ENCODE assay signal across 18 cellular contexts in genomic region chr2:241692448-241692847, GRCh38. TPM values are rescaled to one million over a fixed set of nuclear protein-coding genes. Genes with fewer than 3 reads are reported as not detected.
DNase-seq lines count a peak whose midpoint lies in the region; ATAC-seq and TF ChIP-seq lines count a peak whose summit lies in the region.
"Had no signal": no experiment of that assay in that cellular context is flagged by ENCODE, and none has a peak within 500 bp of the region (broad histone marks: within the 10 kb centered on the region; RNA-seq: fewer than 3 reads in every experiment).

No MANE protein-coding gene starts in this region.

- TF ChIP-seq CTCF in AG09319 (IDR thresholded peaks at IDR 0.05; ENCODE audit: low read depth, low read length) = no peak
- no peak for TF ChIP-seq CTCF in cardiac fibroblast (IDR thresholded peaks at IDR 0.05; ENCODE audit: low read depth, low read length)

- H3K36me3 Mint-ChIP-seq in activated naive CD4-positive, alpha-beta T cell treated with anti-CD3 and anti-CD28 coated beads for 36 hours (ENCODE audit: low read depth) = peaks cover 36% of the 10 kb centered on the region

- H3K27ac ChIP-seq in mesendoderm (ENCODE audit: low read depth, low read length) = no peak overlapping the region
- H3K27ac ChIP-seq: KMS-11, transverse colon had no signal

- H3K27me3 ChIP-seq in mesendoderm (ENCODE audit: insufficient read depth, low read length, poor library complexity) = no peaks in the 10 kb centered on the region
- H3K27me3 ChIP-seq: transverse colon had no signal

- H3K36me3 ChIP-seq in mesendoderm (ENCODE audit: control insufficient read depth, insufficient read depth, low read length) = peaks cover 2% of the 10 kb centered on the region

- H3K4me1 ChIP-seq in mesendoderm (ENCODE audit: control insufficient read depth, low read depth, low read length) = peaks cover 3% of the 10 kb centered on the region

- intact Hi-C loops in activated naive CD4-positive, alpha-beta T cell treated with anti-CD3 and anti-CD28 coated beads for 36 hours (cut with micrococcal nuclease) = no loop called here

- peaks cover 7% of the 10 kb centered on the region for H3K79me2 ChIP-seq in mesendoderm (ENCODE audit: control insufficient read depth, insufficient read depth, low read length)

- H3K4me3 ChIP-seq in cardiac fibroblast (replicated peaks in 1 of 2; ENCODE audit: low read depth in 2 of 2, low read length in 2 of 2) = no peak overlapping the region
- H3K4me3 ChIP-seq in mesendoderm (ENCODE audit: low read length) = no peak overlapping the region
- H3K4me3 ChIP-seq: transverse colon had no signal

- H3K79me1 ChIP-seq in mesendoderm (ENCODE audit: low read length) = peaks cover 5% of the 10 kb centered on the region

- no peaks in the 10 kb centered on the region for H3K27me3 Mint-ChIP-seq in activated naive CD4-positive, alpha-beta T cell treated with anti-CD3 and anti-CD28 coated beads for 36 hours (ENCODE audit: low read depth)

- no peak overlapping the region for H2AK5ac ChIP-seq in mesendoderm (ENCODE audit: low read length)

- H3K9me3 Mint-ChIP-seq in activated naive CD4-positive, alpha-beta T cell treated with anti-CD3 and anti-CD28 coated beads for 36 hours = no peaks in the 10 kb centered on the region
- H3K9me3 Mint-ChIP-seq: CD14-positive monocyte had no signal

- no peak for ATAC-seq in GM21529 (IDR thresholded peaks at IDR 0.05; ENCODE audit: unreplicated experiment)

- no CpG with 5 or more reads among the region's 6 CpGs for WGBS in mesendoderm (ENCODE audit: extremely low coverage, insufficient coverage, low lambda C conversion rate)

- no peak overlapping the region for H4K8ac ChIP-seq in mesendoderm (ENCODE audit: low read depth, low read length)

- no peak overlapping the region for H3K9ac ChIP-seq in mesendoderm (ENCODE audit: low read length)
- H3K9ac ChIP-seq: KMS-11 had no signal

- DNase-seq in AG09319 (ENCODE audit: extremely low read depth, low read depth) = peak; percentile 16
- DNase-seq in M059J (ENCODE audit: low read depth) = peak; percentile 48
- DNase-seq in cardiac fibroblast (ENCODE audit: low read depth in 2 of 2) = peak; percentile 77 to 83
- peak; percentile 58 for DNase-seq in mesendoderm
- DNase-seq in NCI-H345 treated with DMSO at 0.1 percent for 48 hours (lab: John Stamatoyannopoulos, UW; ENCODE audit: unreplicated experiment) = no peak
- no peak for DNase-seq in occipital lobe (lab: John Stamatoyannopoulos, UW)
- no peak for DNase-seq in activated naive CD4-positive, alpha-beta T cell treated with anti-CD3 and anti-CD28 coated beads for 36 hours
- DNase-seq: activated CD4-positive, alpha-beta T cell treated with anti-CD3 and anti-CD28 coated beads, Interleukin-2, amount 50 U/mL, for 1 hour; anterior cingulate cortex; glutamatergic neuron; NCI-H1694; NCI-H526 treated with DMSO at 0.1 percent for 48 hours; retina; stimulated activated CD4-positive, alpha-beta T cell treated with anti-CD3 and anti-CD28 coated beads, Interleukin-2, amount 100 ng/mL, for 48 hours; transverse colon had no signal

- CTCF ChIA-PET in activated naive CD4-positive, alpha-beta T cell treated with anti-CD3 and anti-CD28 coated beads for 36 hours (lab: Charles Lee) = interaction anchor here (2.0 kb wide), 1 partner anchor 186 kb away, joined by 4 read pairs; no protein-coding TSS in a partner anchor

- H3K4ac ChIP-seq in mesendoderm (ENCODE audit: low read depth, low read length) = no peak overlapping the region

- no peak overlapping the region for H2BK5ac ChIP-seq in mesendoderm (ENCODE audit: low read length)

- no peak overlapping the region for H3K56ac ChIP-seq in mesendoderm (ENCODE audit: low read length)

- no peak overlapping the region for H3K18ac ChIP-seq in mesendoderm (ENCODE audit: low read length)

- no peak overlapping the region for H3K4me3 Mint-ChIP-seq in activated naive CD4-positive, alpha-beta T cell treated with anti-CD3 and anti-CD28 coated beads for 36 hours
- H3K4me3 Mint-ChIP-seq: CD14-positive monocyte had no signal

- H3K4me1 Mint-ChIP-seq in activated naive CD4-positive, alpha-beta T cell treated with anti-CD3 and anti-CD28 coated beads for 36 hours (ENCODE audit: low read depth) = peaks cover 28% of the 10 kb centered on the region

- no peak overlapping the region for H4K5ac ChIP-seq in mesendoderm (ENCODE audit: low read length)

- H2BK15ac ChIP-seq in mesendoderm (replicated peaks; ENCODE audit: low read depth) = no peak overlapping the region

- no peak overlapping the region for H2BK120ac ChIP-seq in mesendoderm (ENCODE audit: low read depth, low read length)

- H3K23ac ChIP-seq in mesendoderm (ENCODE audit: low read length) = no peak overlapping the region

- no peak overlapping the region for H3K27ac Mint-ChIP-seq in activated naive CD4-positive, alpha-beta T cell treated with anti-CD3 and anti-CD28 coated beads for 36 hours

- no peak overlapping the region for H3K4me2 ChIP-seq in mesendoderm (ENCODE audit: low read length)
- H3K4me2 ChIP-seq: KMS-11 had no signal

RNA-seq across cellular contexts. Expression of gene DTYMK, which starts 5.8 kb away (rescaled TPM):
- 40.6 and 49.3 TPM in 2 replicates for total RNA-seq in M059J (2014; rRNA removed; shearing (Covaris generic))
- 58.2 TPM for polyA plus RNA-seq in mesendoderm (2013, experiment 1 of 2)
- polyA plus RNA-seq in mesendoderm (2013, experiment 2 of 2) = 58.3 TPM
- 10.0 TPM for total RNA-seq in occipital lobe
- total RNA-seq in activated naive CD4-positive, alpha-beta T cell treated with anti-CD3 and anti-CD28 coated beads for 36 hours = 10 to 100 TPM; 88.0 to 93.8 TPM

RNA-seq across cellular contexts. Expression of gene ING5, which starts 9.4 kb away (rescaled TPM):
- total RNA-seq in M059J (2014; rRNA removed; shearing (Covaris generic)) = 9.2 and 11.0 TPM in 2 replicates
- polyA plus RNA-seq in mesendoderm (2013, experiment 1 of 2) = 27.1 TPM
- polyA plus RNA-seq in mesendoderm (2013, experiment 2 of 2) = 26.3 TPM
- total RNA-seq in occipital lobe = 23.4 TPM
- total RNA-seq in activated naive CD4-positive, alpha-beta T cell treated with anti-CD3 and anti-CD28 coated beads for 36 hours = 10 to 100 TPM; 41.0 to 43.8 TPM

RNA-seq across cellular contexts. Expression of gene D2HGDH, which starts 42.0 kb away (rescaled TPM):
- total RNA-seq in M059J (2014; rRNA removed; shearing (Covaris generic)) = 3.5 and 6.1 TPM in 2 replicates
- 1.6 TPM for polyA plus RNA-seq in mesendoderm (2013, experiment 1 of 2)
- polyA plus RNA-seq in mesendoderm (2013, experiment 2 of 2) = 1.9 TPM
- 8.0 TPM for total RNA-seq in occipital lobe
- total RNA-seq in activated naive CD4-positive, alpha-beta T cell treated with anti-CD3 and anti-CD28 coated beads for 36 hours = 10 to 100 TPM; 19.4 to 23.1 TPM

RNA-seq across cellular contexts. Expression of gene ATG4B, which starts 55.0 kb away (rescaled TPM):
- total RNA-seq in M059J (2014; rRNA removed; shearing (Covaris generic)) = 46.1 and 49.5 TPM in 2 replicates
- 52.9 TPM for polyA plus RNA-seq in mesendoderm (2013, experiment 1 of 2)
- 53.9 TPM for polyA plus RNA-seq in mesendoderm (2013, experiment 2 of 2)
- total RNA-seq in occipital lobe = 33.7 TPM
- 10 to 100 TPM; 71.5 to 82.5 TPM for total RNA-seq in activated naive CD4-positive, alpha-beta T cell treated with anti-CD3 and anti-CD28 coated beads for 36 hours

RNA-seq across cellular contexts. Expression of gene THAP4, which starts 55.5 kb away (rescaled TPM):
- 22.2 and 25.9 TPM in 2 replicates for total RNA-seq in M059J (2014; rRNA removed; shearing (Covaris generic))
- 74.2 TPM for polyA plus RNA-seq in mesendoderm (2013, experiment 1 of 2)
- polyA plus RNA-seq in mesendoderm (2013, experiment 2 of 2) = 76.2 TPM
- 22.0 TPM for total RNA-seq in occipital lobe
- 10 to 100 TPM; 36.4 to 38.8 TPM for total RNA-seq in activated naive CD4-positive, alpha-beta T cell treated with anti-CD3 and anti-CD28 coated beads for 36 hours

Comparison
In these comparisons a context has a peak if more than half of its experiments do, and no peak if none do; other contexts are left out.
1. DNase-seq: peak in AG09319 (single experiment), M059J (single experiment), cardiac fibroblast (2 of 2) and mesendoderm (single experiment); none in NCI-H345 treated with DMSO at 0.1 percent for 48 hours (single experiment), occipital lobe (single experiment) and activated naive CD4-positive, alpha-beta T cell treated with anti-CD3 and anti-CD28 coated beads for 36 hours (single experiment).